In genomic region chr2:64054166-64054915, GRCh38 we compare ENCODE assay signal across 1 cellular context.
TF ChIP-seq lines count a peak whose summit lies in the region.

No MANE protein-coding gene starts in this region.

TF ChIP-seq in GM12878, 131 proteins besides CTCF, POLR2A, EP300 and RAD21 (continued from another document):
- TF ChIP-seq FOXM1 (IDR thresholded peaks at IDR 0.05; ENCODE audit: low read depth, low read length): peak; percentile 2; the same call in 1 of the 2 replicates
- TF ChIP-seq MEF2B (IDR thresholded peaks at IDR 0.05; ENCODE audit: partially characterized antibody, poor library complexity, severe bottlenecking): peak; percentile 14
- 0 out of 2 replicates have a peak, but pooled peaks have one; percentile 24 for TF ChIP-seq TCF3 (IDR thresholded peaks at IDR 0.05; ENCODE audit: borderline replicate concordance, insufficient read depth, low read depth, low read length)
